In genomic region chr1:7437036-7437435, GRCh38 we compare ENCODE assay signal across 16 cellular contexts.
DNase-seq lines count a peak whose midpoint lies in the region; ATAC-seq and TF ChIP-seq lines count a peak whose summit lies in the region.
"Had no signal": no experiment of that assay in that cellular context is flagged by ENCODE, and none has a peak within 500 bp of the region (broad histone marks: within the 10 kb centered on the region; RNA-seq: fewer than 3 reads in every experiment).

No MANE protein-coding gene starts in this region.

- no peak overlapping the region for H3K9ac ChIP-seq in neural progenitor cell
- H3K9ac ChIP-seq: GM23248 had no signal

- ATAC-seq in GM18867 (IDR thresholded peaks at IDR 0.05; ENCODE audit: unreplicated experiment) (no peak), HG03108 (IDR thresholded peaks at IDR 0.05; ENCODE audit: unreplicated experiment) (no peak)
- ATAC-seq: HCT116 had no signal

- H3K36me3 Mint-ChIP-seq in chondrocyte (ENCODE audit: low read depth) (no peaks in the 10 kb centered on the region), neural progenitor cell (no peaks in the 10 kb centered on the region)
- H3K36me3 Mint-ChIP-seq: CD4-positive, CD25-positive, alpha-beta regulatory T cell; CD8-positive, alpha-beta memory T cell had no signal

- peak; percentile 58 for DNase-seq in NCI-H82 (lab: John Stamatoyannopoulos, UW)
- no peak for DNase-seq in NCI-H82 treated with DMSO at 0.1 percent for 48 hours (lab: John Stamatoyannopoulos, UW; ENCODE audit: unreplicated experiment)
- DNase-seq in chondrocyte (ENCODE audit: low spot score): peak; percentile 63
- DNase-seq in neural progenitor cell (ENCODE audit: low spot score): no peak
- no peak for DNase-seq in stimulated activated CD4-positive, alpha-beta T cell treated with anti-CD3 and anti-CD28 coated beads, Interleukin-1b, Interleukin-23, amount 100 ng/mL, for 48 hours
- DNase-seq: 8988T; C1 segment of cervical spinal cord; CD4-positive, CD25-positive, alpha-beta regulatory T cell; COR-L47; HFFc6 had no signal

- no peak overlapping the region for H2AFZ ChIP-seq in neural progenitor cell (replicated peaks)
- H2AFZ ChIP-seq: GM23248 had no signal

- H3K27me3 Mint-ChIP-seq in chondrocyte (ENCODE audit: low read depth) (no peaks in the 10 kb centered on the region), neural progenitor cell (ENCODE audit: insufficient read depth, low read depth) (peaks cover 3% of the 10 kb centered on the region)
- H3K27me3 Mint-ChIP-seq: CD4-positive, CD25-positive, alpha-beta regulatory T cell; IgD-negative memory B cell had no signal

- H3K4me1 ChIP-seq in neural progenitor cell: peaks cover 7% of the 10 kb centered on the region

- no peaks in the 10 kb centered on the region for H3K9me3 ChIP-seq in neural progenitor cell (ENCODE audit: low read depth)

- H3F3A ChIP-seq in neural progenitor cell (ENCODE audit: low read depth): no peaks in the 10 kb centered on the region

- TF ChIP-seq CTCF in chondrocyte (IDR thresholded peaks at IDR 0.05): no peak
- TF ChIP-seq CTCF in neural progenitor cell (IDR thresholded peaks at IDR 0.05): no peak

- H3K4me2 ChIP-seq in neural progenitor cell: no peak overlapping the region

- no peaks in the 10 kb centered on the region for H3K27me3 ChIP-seq in neural progenitor cell

- H3K79me2 ChIP-seq in neural progenitor cell (ENCODE audit: low read depth): no peaks in the 10 kb centered on the region

- H3K9me3 Mint-ChIP-seq in chondrocyte (ENCODE audit: low read depth): no peaks in the 10 kb centered on the region
- H3K9me3 Mint-ChIP-seq in neural progenitor cell: no peaks in the 10 kb centered on the region
- H3K9me3 Mint-ChIP-seq: HFFc6 had no signal

- no peaks in the 10 kb centered on the region for H4K20me1 ChIP-seq in neural progenitor cell (ENCODE audit: low read depth)

- no peak overlapping the region for H3K4me3 ChIP-seq in neural progenitor cell
- H3K4me3 ChIP-seq: GM23248 had no signal

- H3K27ac Mint-ChIP-seq in chondrocyte (ENCODE audit: unreplicated experiment) (no peak overlapping the region), neural progenitor cell (peak overlapping the region; percentile 96)
- H3K27ac Mint-ChIP-seq: CD4-positive, CD25-positive, alpha-beta regulatory T cell; CD8-positive, alpha-beta memory T cell; HFFc6; IgD-negative memory B cell had no signal

- no peak overlapping the region for H3K4me3 Mint-ChIP-seq in chondrocyte (ENCODE audit: unreplicated experiment)
- H3K4me3 Mint-ChIP-seq in neural progenitor cell: no peak overlapping the region
- H3K4me3 Mint-ChIP-seq: CD4-positive, CD25-positive, alpha-beta regulatory T cell; CD8-positive, alpha-beta memory T cell; HFFc6; IgD-negative memory B cell had no signal

- H3K27ac ChIP-seq in neural progenitor cell: no peak overlapping the region
- H3K27ac ChIP-seq: GM23248 had no signal

- H3K4me1 Mint-ChIP-seq in chondrocyte (ENCODE audit: low read depth): no peaks in the 10 kb centered on the region
- H3K4me1 Mint-ChIP-seq in neural progenitor cell: peaks cover 12% of the 10 kb centered on the region
- H3K4me1 Mint-ChIP-seq: CD4-positive, CD25-positive, alpha-beta regulatory T cell; CD8-positive, alpha-beta memory T cell; IgD-negative memory B cell had no signal

- no peaks in the 10 kb centered on the region for H3K36me3 ChIP-seq in neural progenitor cell

Comparison
In these comparisons a context has a peak if more than half of its experiments do, and no peak if none do; other contexts are left out.
1. DNase-seq: peak in NCI-H82 (single experiment) and chondrocyte (single experiment); none in NCI-H82 treated with DMSO at 0.1 percent for 48 hours (single experiment), neural progenitor cell (single experiment) and stimulated activated CD4-positive, alpha-beta T cell treated with anti-CD3 and anti-CD28 coated beads, Interleukin-1b, Interleukin-23, amount 100 ng/mL, for 48 hours (single experiment).